24 cellular contexts compared by ENCODE assay signal in the genomic region with DNA sequence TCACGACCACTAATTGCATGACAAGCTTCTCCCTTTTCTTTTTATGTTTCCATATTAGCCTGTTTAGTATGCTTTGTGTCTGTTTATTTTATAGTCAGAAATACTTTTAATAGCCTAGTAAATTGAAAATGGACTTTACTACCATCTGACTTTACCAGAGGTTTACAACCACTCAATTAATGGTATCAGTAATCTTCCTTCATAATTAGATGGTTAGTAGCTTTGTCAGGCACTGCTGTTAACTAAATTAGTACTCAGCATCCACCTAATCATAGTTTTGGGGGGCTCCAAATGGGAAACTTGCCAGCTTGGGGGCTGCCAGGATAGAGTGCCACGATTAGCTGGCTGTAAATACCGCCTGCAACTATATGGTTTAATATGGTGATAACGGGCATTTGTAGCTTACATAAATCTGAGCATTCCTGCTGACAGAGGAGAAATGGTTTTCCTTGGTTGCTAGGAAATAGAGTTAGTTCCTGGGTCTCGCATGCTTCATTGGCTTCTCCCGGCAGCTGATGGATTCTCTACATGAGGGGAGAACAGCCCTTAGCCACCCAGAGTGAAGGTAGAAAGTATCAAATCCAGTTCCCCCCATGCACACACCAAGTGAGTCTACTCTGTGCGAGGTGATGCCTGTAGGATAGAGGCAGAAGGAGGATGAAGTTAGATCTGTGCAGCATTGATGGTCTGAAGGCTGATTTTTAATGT.
"Had no signal": no experiment of that assay in that cellular context is flagged by ENCODE, and none has a peak within 500 bp of the region (broad histone marks: within the 10 kb centered on the region; RNA-seq: fewer than 3 reads in every experiment).

No MANE protein-coding gene starts in this region.

- H3K36me3 Mint-ChIP-seq: naive thymus-derived CD4-positive, alpha-beta T cell; stimulated activated memory B cell treated with anti-CD40 and anti-IgM and Interleukin-4, amounts not matched to agents 10 μg/mL and 1 μg/mL and 100 μg/mL, for 72 hours had no signal

- DNase-seq: colonic mucosa; effector CD8-positive, alpha-beta T cell; erythroblast; esophagus squamous epithelium; foreskin melanocyte; kidney; left lung; mesenchymal stem cell; midbrain; naive thymus-derived CD4-positive, alpha-beta T cell; right cardiac atrium; sigmoid colon; spleen; stimulated activated CD4-positive, alpha-beta T cell treated with anti-CD3 and anti-CD28 coated beads, Interleukin-4, amount 100 ng/mL, for 4 hours; stimulated activated naive CD8-positive, alpha-beta T cell treated with anti-CD3 and anti-CD28 coated beads, Interleukin-15, Interleukin-2, amounts not matched to agents 100 U/mL and 50 U/mL, for 24 hours; substantia nigra; testis; tibial artery; upper lobe of right lung; uterus had no signal

- H3K27ac Mint-ChIP-seq: dendritic cell treated with granulocyte-macrophage colony-stimulating factor and Interleukin-4, amounts not matched to agents 40 ng/mL and 50 ng/mL, for 4 days; nephron; stimulated activated memory B cell treated with anti-CD40 and anti-IgM and Interleukin-4, amounts not matched to agents 10 μg/mL and 1 μg/mL and 100 μg/mL, for 72 hours had no signal

- H3K9me3 Mint-ChIP-seq: dendritic cell treated with granulocyte-macrophage colony-stimulating factor and Interleukin-4, amounts not matched to agents 40 ng/mL and 50 ng/mL, for 4 days; nephron; stimulated activated memory B cell treated with anti-CD40 and anti-IgM and Interleukin-4, amounts not matched to agents 10 μg/mL and 1 μg/mL and 100 μg/mL, for 72 hours had no signal

- H3K4me1 Mint-ChIP-seq: stimulated activated memory B cell treated with anti-CD40 and anti-IgM and Interleukin-4, amounts not matched to agents 10 μg/mL and 1 μg/mL and 100 μg/mL, for 72 hours had no signal

- H3K27ac ChIP-seq: colonic mucosa, esophagus squamous epithelium, left lung, prostate gland, sigmoid colon, spleen, testis, tibial artery, upper lobe of right lung, uterus had no signal

- H3K4me3 Mint-ChIP-seq: dendritic cell treated with granulocyte-macrophage colony-stimulating factor and Interleukin-4, amounts not matched to agents 40 ng/mL and 50 ng/mL, for 4 days; naive thymus-derived CD4-positive, alpha-beta T cell; nephron; stimulated activated memory B cell treated with anti-CD40 and anti-IgM and Interleukin-4, amounts not matched to agents 10 μg/mL and 1 μg/mL and 100 μg/mL, for 72 hours had no signal

- FAIRE-seq: kidney had no signal
